ENCODE assay signal across 8 cellular contexts in the genomic region with DNA sequence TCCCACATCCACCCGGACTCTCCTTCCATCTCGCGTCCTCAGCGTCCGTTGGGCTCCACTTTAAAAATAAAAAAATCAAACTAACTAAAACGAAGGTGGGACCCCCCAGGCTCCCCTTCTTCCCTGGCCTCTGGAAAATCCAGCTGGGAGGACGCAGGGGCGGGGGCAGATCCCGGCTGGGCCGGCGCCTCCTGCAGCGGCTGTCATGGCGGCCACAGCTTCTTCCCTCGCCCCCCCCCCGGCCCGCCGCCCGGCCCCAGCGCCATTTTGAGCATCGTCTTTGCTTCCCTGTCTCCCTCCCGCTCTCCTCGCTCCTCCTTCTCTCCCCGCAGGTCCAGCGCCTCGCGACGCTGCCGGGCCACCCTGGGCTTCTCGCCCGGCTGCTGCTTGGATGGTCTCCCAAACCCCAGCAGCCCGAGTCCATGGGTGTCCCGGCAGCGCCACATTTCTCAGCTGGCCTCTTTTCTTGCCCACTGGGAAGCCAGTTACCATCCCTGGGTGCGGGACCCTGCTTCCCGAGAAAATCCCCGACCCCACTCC. TPM values are rescaled to one million over a fixed set of nuclear protein-coding genes. Genes with fewer than 3 reads are reported as not detected.
DNase-seq lines count a peak whose midpoint lies in the region; ATAC-seq, FAIRE-seq and TF ChIP-seq lines count a peak whose summit lies in the region.

No MANE protein-coding gene starts in this region.

- intact Hi-C loops in K562 (cut with micrococcal nuclease), result loop anchor here (5.0 kb wide), 1 partner anchor 49 kb away; no protein-coding TSS in a partner anchor
- intact Hi-C loops in kidney (cut with DNase I), result loop anchor here (5.0 kb wide), 1 partner anchor 36 kb away; a partner anchor contains a TSS

- WGBS in K562 (ENCODE audit: insufficient coverage, low coverage, missing lambda C conversion rate), result under 1% methylated on average over 34 of the region's 36 CpGs

- BruUV-seq in K562 (replicated peaks; lab: Mats Ljungman, UMichigan), result no TSS peak

- H3K27ac ChIP-seq in SJCRH30 (peak overlapping the region; percentile 90), K562 (ENCODE audit: extremely low read depth, low read depth, low read length) (peak overlapping the region; percentile 95), kidney (ENCODE audit: low read depth in 2 of 2, low read length in 2 of 2) (peak overlapping the region; percentile 97 to 98)

- DNase-seq in GM06990 (ENCODE audit: extremely low read depth, insufficient read length) (peak; percentile 28), SJCRH30 (peak; percentile 56 to 69), K562 (ENCODE audit: extremely low read depth in 1 of 4, low spot score in 3 of 4) (peak; percentile 53 to 80 (median 64)), kidney (peak; percentile 90), superior temporal gyrus (ENCODE audit: extremely low spot score) (no peak), GDM1 (lab: John Stamatoyannopoulos, UW) (no peak)
- peak; percentile 40 for DNase-seq in stimulated activated CD4-positive, alpha-beta T cell treated with anti-CD3 and anti-CD28 coated beads, Interleukin-4, amount 100 ng/mL, for 24 hours

- peak; percentile 50 for ATAC-seq in K562
- ATAC-seq in HG03139 (IDR thresholded peaks at IDR 0.05; ENCODE audit: unreplicated experiment), result no peak

- H3K9ac ChIP-seq in K562 (ENCODE audit: insufficient read depth in 1 of 2, low read depth in 2 of 2, low read length in 2 of 2) (peak overlapping the region; percentile 93 to 97), kidney (ENCODE audit: low read length in 2 of 2) (peak overlapping the region; percentile 86 to 99)

- CTCF ChIA-PET in K562 (lab: Yijun Ruan, JAX; ENCODE audit: low intra/inter-chr PET ratio), result interaction anchor here (0.7 kb wide), 1 partner anchor 63 kb away, joined by 3 read pairs; no protein-coding TSS in a partner anchor

- no peak for FAIRE-seq in K562 (lab: Jason Lieb, UNC)
- no peak for FAIRE-seq in kidney (lab: Jason Lieb, UNC)

- H3K27me3 ChIP-seq in GM06990 (replicated peaks; ENCODE audit: control insufficient read depth, insufficient read depth, low read length) (no peaks in the 10 kb centered on the region), SJCRH30 (no peaks in the 10 kb centered on the region), K562 (ENCODE audit: control insufficient read depth in 2 of 2, insufficient read depth in 2 of 2, low read length in 2 of 2) (no peaks in the 10 kb centered on the region)

- peaks cover 69% of the 10 kb centered on the region for H3K79me2 ChIP-seq in K562 (ENCODE audit: control insufficient read depth, insufficient read depth, low read length)

- H3K9me1 ChIP-seq in K562 (ENCODE audit: control insufficient read depth, insufficient read depth, low read length), result no peaks in the 10 kb centered on the region

- H3K4me2 ChIP-seq in K562 (ENCODE audit: insufficient read depth, low read length), result peak overlapping the region; percentile 81

- peaks cover 18% of the 10 kb centered on the region for H3K4me1 ChIP-seq in SJCRH30
- peaks cover 25 to 29% of the 10 kb centered on the region in 2 experiments for H3K4me1 ChIP-seq in K562 (replicated peaks in 1 of 2; ENCODE audit: control insufficient read depth in 2 of 2, insufficient read depth in 2 of 2, low read length in 2 of 2)
- H3K4me1 ChIP-seq in kidney (ENCODE audit: control insufficient read depth in 1 of 2, insufficient read depth in 1 of 2, low read depth in 1 of 2, low read length in 2 of 2), result peaks cover 12 to 15% of the 10 kb centered on the region in 2 donors

- TF ChIP-seq CTCF in GM06990 (IDR thresholded peaks at IDR 0.05; ENCODE audit: insufficient read depth, low read length, poor library complexity, severe bottlenecking) (no peak), K562 (IDR thresholded peaks at IDR 0.05 in 2 of 3, conservative IDR thresholded peaks at IDR 0.05 in 1 of 3; ENCODE audit: insufficient read depth in 2 of 3, low read depth in 1 of 3, low read length in 3 of 3) (no peak), kidney (IDR thresholded peaks at IDR 0.05; ENCODE audit: borderline replicate concordance, extremely low read depth, insufficient read depth) (no peak)

- no peaks in the 10 kb centered on the region for H3K36me3 ChIP-seq in GM06990 (ENCODE audit: control insufficient read depth, insufficient read depth, low read length)
- no peaks in the 10 kb centered on the region for H3K36me3 ChIP-seq in SJCRH30
- H3K36me3 ChIP-seq in K562 (ENCODE audit: control insufficient read depth, insufficient read depth, low read length), result peaks cover 20% of the 10 kb centered on the region; the same call in 1 of the 3 replicates
- H3K36me3 ChIP-seq in kidney (ENCODE audit: control insufficient read depth in 1 of 2, insufficient read depth in 2 of 2, low read length in 2 of 2), result no peaks in the 10 kb centered on the region

- H3K4me3 ChIP-seq in GM06990 (replicated peaks; ENCODE audit: low read depth, low read length) (peak overlapping the region; percentile 42), SJCRH30 (peak overlapping the region; percentile 88), K562 (peak overlapping the region; percentile 90), kidney (ENCODE audit: low read length in 2 of 2) (peak overlapping the region; percentile 85 to 89)

- no peak; a peak in 1 of 4 replicates for TF ChIP-seq RAD21 in K562 (CRISPR knock-in tag; conservative IDR thresholded peaks at IDR 0.05 in 1 of 2, IDR thresholded peaks at IDR 0.05 in 1 of 2)

- no peaks in the 10 kb centered on the region for H4K20me1 ChIP-seq in K562 (replicated peaks; ENCODE audit: control insufficient read depth, insufficient read depth, low read length)

- peak overlapping the region; percentile 37 for H2AFZ ChIP-seq in K562 (ENCODE audit: low read depth, low read length)

- no peaks in the 10 kb centered on the region for H3K9me3 ChIP-seq in SJCRH30 (replicated peaks)
- no peaks in the 10 kb centered on the region for H3K9me3 ChIP-seq in K562 (replicated peaks; ENCODE audit: control insufficient read depth, insufficient read depth, low read depth, low read length)
- no peaks in the 10 kb centered on the region for H3K9me3 ChIP-seq in kidney (ENCODE audit: control insufficient read depth in 1 of 2, low read length in 2 of 2)

- in situ Hi-C loops in K562 (cut with MboI), result no loop called here

- peak; percentile 76 for TF ChIP-seq POLR2A in K562 (conservative IDR thresholded peaks at IDR 0.05)

- POLR2A ChIA-PET in K562 (lab: Yijun Ruan, JAX), result interaction anchor here (0.7 to 2.0 kb wide), 10 partner anchors 9 to 1603 kb away, joined by 3 to 13 read pairs (median 4); no protein-coding TSS in a partner anchor

- TF ChIP-seq EP300 in K562 (IDR thresholded peaks at IDR 0.05; ENCODE audit: low read length), result no peak

RNA-seq across cellular contexts. Expression of a gene that starts 3.3 kb away (rescaled TPM):
- total RNA-seq in SJCRH30 (2014; rRNA removed; shearing (Covaris generic)), result 5.9 and 7.6 TPM in 2 replicates
- total RNA-seq in K562 (2011; cell fraction: chromatin; rRNA removed; ENCODE audit: low replicate concordance), result 18.7 and 27.7 TPM in 2 replicates
- total RNA-seq in K562 (2011; cell fraction: nucleolus; rRNA removed), result 34.9 and 41.4 TPM in 2 replicates
- 30.6 and 32.7 TPM in 2 replicates for total RNA-seq in K562 (2011; cell fraction: nucleoplasm; rRNA removed)
- total RNA-seq in K562 (2014; rRNA removed) (35.0 and 42.1 TPM in 2 replicates), K562 (2014; rRNA removed; fragmentation: Illumina TruSeq; extraction: Trizol) (13.0 and 16.9 TPM in 2 replicates), K562 (2015; rRNA removed; fragmentation: Illumina TruSeq; extraction: Trizol) (21.2 and 22.2 TPM in 2 replicates), K562 (2021) (74.2 and 75.5 TPM in 2 replicates), kidney (61.9 TPM)
- polyA plus RNA-seq in K562 (2011; rRNA removed) (15.9 and 16.4 TPM in 2 replicates), K562 (2014; fragmentation: Illumina TruSeq; extraction: Trizol) (32.5 and 32.6 TPM in 2 replicates), K562 (2014; fragmentation: Nextera tagmentation; extraction: Ambion mirVana) (1 to 10 TPM; 2.1 to 3.1 TPM), K562 (2014; rRNA removed) (66.4 and 97.7 TPM in 2 replicates), kidney (ENCODE audit: insufficient read depth, low read depth, low replicate concordance) (30.7 TPM)
- 24.2 and 53.7 TPM in 2 replicates for polyA plus RNA-seq in K562 (2011; cell fraction: cytosol; rRNA removed)
- polyA plus RNA-seq in K562 (2011; cell fraction: nucleus; rRNA removed), result 43.7 and 75.1 TPM in 2 replicates
- 50.1 and 61.9 TPM in 2 replicates for polyA plus RNA-seq in K562 (2012)
- 5.8 and 6.4 TPM in 2 replicates for polyA minus RNA-seq in K562 (2011; rRNA and poly(A)+ RNA removed)
- polyA minus RNA-seq in K562 (2011; cell fraction: cytosol; rRNA and poly(A)+ RNA removed), result 7.7 and 8.4 TPM in 2 replicates
- 21.1 and 32.0 TPM in 2 replicates for polyA minus RNA-seq in K562 (2011; cell fraction: nucleus; rRNA and poly(A)+ RNA removed)

RNA-seq across cellular contexts. Expression of a gene that starts 10.8 kb away (rescaled TPM):
- not detected in 2 replicates for total RNA-seq in SJCRH30 (2014; rRNA removed; shearing (Covaris generic))
- not detected in 2 replicates for total RNA-seq in K562 (2011; cell fraction: chromatin; rRNA removed; ENCODE audit: low replicate concordance)
- total RNA-seq in K562 (2011; cell fraction: nucleolus; rRNA removed), result not detected in 2 replicates
- not detected in 2 replicates for total RNA-seq in K562 (2011; cell fraction: nucleoplasm; rRNA removed)
- not detected in 2 replicates for total RNA-seq in K562 (2014; rRNA removed)
- total RNA-seq in K562 (2014; rRNA removed; fragmentation: Illumina TruSeq; extraction: Trizol), result not detected in 2 replicates
- total RNA-seq in K562 (2015; rRNA removed; fragmentation: Illumina TruSeq; extraction: Trizol), result not detected in 2 replicates
- not detected in 2 replicates for total RNA-seq in K562 (2021)
- 0.04 TPM in 1 of 2 replicates, not detected in the other for polyA plus RNA-seq in K562 (2011; rRNA removed)
- polyA plus RNA-seq in K562 (2011; cell fraction: cytosol; rRNA removed), result not detected in 2 replicates
- not detected in 2 replicates for polyA plus RNA-seq in K562 (2011; cell fraction: nucleus; rRNA removed)
- not detected in 2 replicates for polyA plus RNA-seq in K562 (2012)
- polyA plus RNA-seq in K562 (2014; fragmentation: Illumina TruSeq; extraction: Trizol), result not detected in 2 replicates
- polyA plus RNA-seq in K562 (2014; fragmentation: Nextera tagmentation; extraction: Ambion mirVana), result not detected
- polyA plus RNA-seq in K562 (2014; rRNA removed), result not detected in 2 replicates
- not detected in 2 replicates for polyA minus RNA-seq in K562 (2011; rRNA and poly(A)+ RNA removed)
- not detected in 2 replicates for polyA minus RNA-seq in K562 (2011; cell fraction: cytosol; rRNA and poly(A)+ RNA removed)
- polyA minus RNA-seq in K562 (2011; cell fraction: nucleus; rRNA and poly(A)+ RNA removed), result not detected in 2 replicates
- not detected for total RNA-seq in kidney
- not detected for polyA plus RNA-seq in kidney (ENCODE audit: insufficient read depth, low read depth, low replicate concordance)

RNA-seq across cellular contexts. Expression of a gene that starts 36.5 kb away (rescaled TPM):
- total RNA-seq in SJCRH30 (2014; rRNA removed; shearing (Covaris generic)), result 3.7 and 4.3 TPM in 2 replicates
- total RNA-seq in K562 (2011; cell fraction: chromatin; rRNA removed; ENCODE audit: low replicate concordance), result 46.4 and 55.0 TPM in 2 replicates
- 33.6 and 35.9 TPM in 2 replicates for total RNA-seq in K562 (2011; cell fraction: nucleolus; rRNA removed)
- 34.9 and 40.6 TPM in 2 replicates for total RNA-seq in K562 (2011; cell fraction: nucleoplasm; rRNA removed)
- total RNA-seq in K562 (2014; rRNA removed), result 23.9 and 26.4 TPM in 2 replicates
- 10.6 and 10.8 TPM in 2 replicates for total RNA-seq in K562 (2014; rRNA removed; fragmentation: Illumina TruSeq; extraction: Trizol)
- 14.6 and 14.9 TPM in 2 replicates for total RNA-seq in K562 (2015; rRNA removed; fragmentation: Illumina TruSeq; extraction: Trizol)
- total RNA-seq in K562 (2021), result 33.2 and 34.9 TPM in 2 replicates
- polyA plus RNA-seq in K562 (2011; rRNA removed), result 9.2 and 13.0 TPM in 2 replicates
- polyA plus RNA-seq in K562 (2011; cell fraction: cytosol; rRNA removed), result 10.4 and 12.6 TPM in 2 replicates
- 44.4 and 69.1 TPM in 2 replicates for polyA plus RNA-seq in K562 (2011; cell fraction: nucleus; rRNA removed)
- 16.3 and 24.5 TPM in 2 replicates for polyA plus RNA-seq in K562 (2012)
- polyA plus RNA-seq in K562 (2014; fragmentation: Illumina TruSeq; extraction: Trizol), result 27.5 and 30.2 TPM in 2 replicates
- 1 to 10 TPM; 1.6 to 2.6 TPM for polyA plus RNA-seq in K562 (2014; fragmentation: Nextera tagmentation; extraction: Ambion mirVana)
- polyA plus RNA-seq in K562 (2014; rRNA removed), result 22.5 and 27.2 TPM in 2 replicates
- polyA minus RNA-seq in K562 (2011; rRNA and poly(A)+ RNA removed), result 4.4 and 4.6 TPM in 2 replicates
- 5.2 and 7.6 TPM in 2 replicates for polyA minus RNA-seq in K562 (2011; cell fraction: cytosol; rRNA and poly(A)+ RNA removed)
- 14.8 and 17.5 TPM in 2 replicates for polyA minus RNA-seq in K562 (2011; cell fraction: nucleus; rRNA and poly(A)+ RNA removed)
- total RNA-seq in kidney, result 22.6 TPM
- 4.4 TPM for polyA plus RNA-seq in kidney (ENCODE audit: insufficient read depth, low read depth, low replicate concordance)

RNA-seq across cellular contexts. Expression of a gene that starts 48.4 kb away (rescaled TPM):
- 7.4 and 8.8 TPM in 2 replicates for total RNA-seq in SJCRH30 (2014; rRNA removed; shearing (Covaris generic))
- 75.2 and 108 TPM in 2 replicates for total RNA-seq in K562 (2011; cell fraction: chromatin; rRNA removed; ENCODE audit: low replicate concordance)
- 47.0 and 47.2 TPM in 2 replicates for total RNA-seq in K562 (2011; cell fraction: nucleolus; rRNA removed)
- total RNA-seq in K562 (2011; cell fraction: nucleoplasm; rRNA removed), result 90.9 and 153 TPM in 2 replicates
- total RNA-seq in K562 (2014; rRNA removed) (11.8 and 17.2 TPM in 2 replicates), K562 (2014; rRNA removed; fragmentation: Illumina TruSeq; extraction: Trizol) (20.2 and 21.2 TPM in 2 replicates), K562 (2015; rRNA removed; fragmentation: Illumina TruSeq; extraction: Trizol) (24.7 and 28.1 TPM in 2 replicates), K562 (2021) (22.7 and 28.3 TPM in 2 replicates), kidney (99.0 TPM)
- polyA plus RNA-seq in K562 (2011; rRNA removed) (15.7 and 21.5 TPM in 2 replicates), K562 (2014; fragmentation: Illumina TruSeq; extraction: Trizol) (23.5 and 27.0 TPM in 2 replicates), K562 (2014; fragmentation: Nextera tagmentation; extraction: Ambion mirVana) (1 to 10 TPM; 2.4 to 2.5 TPM), K562 (2014; rRNA removed) (33.0 and 41.3 TPM in 2 replicates), kidney (ENCODE audit: insufficient read depth, low read depth, low replicate concordance) (12.1 TPM)
- 11.5 and 17.9 TPM in 2 replicates for polyA plus RNA-seq in K562 (2011; cell fraction: cytosol; rRNA removed)
- polyA plus RNA-seq in K562 (2011; cell fraction: nucleus; rRNA removed), result 93.6 and 118 TPM in 2 replicates
- 19.2 and 37.9 TPM in 2 replicates for polyA plus RNA-seq in K562 (2012)
- 5.3 and 9.5 TPM in 2 replicates for polyA minus RNA-seq in K562 (2011; rRNA and poly(A)+ RNA removed)
- 3.6 and 5.7 TPM in 2 replicates for polyA minus RNA-seq in K562 (2011; cell fraction: cytosol; rRNA and poly(A)+ RNA removed)
- 29.2 and 37.0 TPM in 2 replicates for polyA minus RNA-seq in K562 (2011; cell fraction: nucleus; rRNA and poly(A)+ RNA removed)

RNA-seq across cellular contexts. Expression of a gene that starts 51.9 kb away (rescaled TPM):
- 0.51 and 0.61 TPM in 2 replicates for total RNA-seq in SJCRH30 (2014; rRNA removed; shearing (Covaris generic))
- 4.9 and 5.1 TPM in 2 replicates for total RNA-seq in K562 (2011; cell fraction: chromatin; rRNA removed; ENCODE audit: low replicate concordance)
- total RNA-seq in K562 (2011; cell fraction: nucleolus; rRNA removed), result 1.8 and 2.0 TPM in 2 replicates
- 2.4 and 3.7 TPM in 2 replicates for total RNA-seq in K562 (2011; cell fraction: nucleoplasm; rRNA removed)
- total RNA-seq in K562 (2014; rRNA removed), result 0.27 and 0.57 TPM in 2 replicates
- total RNA-seq in K562 (2014; rRNA removed; fragmentation: Illumina TruSeq; extraction: Trizol), result 0.38 and 0.65 TPM in 2 replicates
- total RNA-seq in K562 (2015; rRNA removed; fragmentation: Illumina TruSeq; extraction: Trizol), result 0.75 and 0.80 TPM in 2 replicates
- total RNA-seq in K562 (2021), result 2.4 and 2.6 TPM in 2 replicates
- polyA plus RNA-seq in K562 (2011; rRNA removed), result 0.36 and 0.87 TPM in 2 replicates
- 0.36 and 0.52 TPM in 2 replicates for polyA plus RNA-seq in K562 (2011; cell fraction: cytosol; rRNA removed)
- polyA plus RNA-seq in K562 (2011; cell fraction: nucleus; rRNA removed), result 3.7 TPM in 2 replicates
- polyA plus RNA-seq in K562 (2012), result 2.9 and 6.4 TPM in 2 replicates
- 1.4 and 1.5 TPM in 2 replicates for polyA plus RNA-seq in K562 (2014; fragmentation: Illumina TruSeq; extraction: Trizol)
- polyA plus RNA-seq in K562 (2014; fragmentation: Nextera tagmentation; extraction: Ambion mirVana), result under 1 TPM; 0.24 to 0.25 TPM
- 2.7 and 3.2 TPM in 2 replicates for polyA plus RNA-seq in K562 (2014; rRNA removed)
- 0.11 and 0.15 TPM in 2 replicates for polyA minus RNA-seq in K562 (2011; rRNA and poly(A)+ RNA removed)
- 0.38 and 0.82 TPM in 2 replicates for polyA minus RNA-seq in K562 (2011; cell fraction: cytosol; rRNA and poly(A)+ RNA removed)
- polyA minus RNA-seq in K562 (2011; cell fraction: nucleus; rRNA and poly(A)+ RNA removed), result 0.54 and 1.1 TPM in 2 replicates
- 27.0 TPM for total RNA-seq in kidney
- 12.3 TPM for polyA plus RNA-seq in kidney (ENCODE audit: insufficient read depth, low read depth, low replicate concordance)

Comparison
In these comparisons a context has a peak if more than half of its experiments do, and no peak if none do; other contexts are left out.
1. DNase-seq: peak in GM06990 (single experiment), SJCRH30 (2 of 2), K562 (4 of 4), kidney (single experiment) and stimulated activated CD4-positive, alpha-beta T cell treated with anti-CD3 and anti-CD28 coated beads, Interleukin-4, amount 100 ng/mL, for 24 hours (single experiment); none in superior temporal gyrus (single experiment) and GDM1 (single experiment).
2. Peak in every context shown above with its lines, with median percentiles within 50 percentile points of each other: H3K4me3 ChIP-seq and H3K27ac ChIP-seq.